Comparison of ENCODE assay signal across 34 cellular contexts in the genomic region with DNA sequence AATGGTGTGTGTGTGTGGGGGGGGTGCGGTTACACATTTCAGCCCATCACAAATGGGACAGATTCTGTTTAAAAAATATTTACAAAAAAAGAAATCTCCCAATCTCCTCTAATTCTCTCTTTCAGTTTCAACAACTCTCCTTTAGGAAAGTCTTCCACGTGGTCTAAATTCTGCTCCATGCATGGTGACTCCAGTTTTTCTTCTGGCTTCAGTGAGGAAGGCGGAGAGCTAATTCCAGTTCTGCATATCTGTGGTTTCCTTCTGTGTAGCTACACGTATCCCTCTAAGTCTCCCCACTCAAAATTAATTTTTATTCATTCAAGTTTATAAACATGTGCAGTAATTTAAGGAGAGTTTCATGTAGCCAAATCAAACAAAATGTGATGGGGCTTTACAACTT.
"Had no signal": no experiment of that assay in that cellular context is flagged by ENCODE, and none has a peak within 500 bp of the region (broad histone marks: within the 10 kb centered on the region; RNA-seq: fewer than 3 reads in every experiment).

No MANE protein-coding gene starts in this region.

- ATAC-seq: activated naive CD8-positive, alpha-beta T cell treated with anti-CD3 and anti-CD28 coated beads, Interleukin-2, amount 50 U/mL, for 24 hours; activated T-helper 17 cell treated with anti-CD3 and anti-CD28 coated beads, Interleukin-2, amount 50 U/mL, for 72 hours; effector memory CD8-positive, alpha-beta T cell; foreskin keratinocyte; heart left ventricle; left lung; lower lobe of right lung; mucosa of descending colon; stimulated activated memory B cell treated with anti-CD40 and anti-IgM and Interleukin-4, amounts not matched to agents 10 μg/mL and 1 μg/mL and 100 μg/mL, for 72 hours; stimulated activated naive CD8-positive, alpha-beta T cell treated with anti-CD3 and anti-CD28 coated beads, Interleukin-15, amount 100 ng/mL, for 72 hours had no signal

- DNase-seq: activated CD4-positive, alpha-beta T cell treated with anti-CD3 and anti-CD28 coated beads for 4 hours; activated CD4-positive, alpha-beta T cell treated with anti-CD3 and anti-CD28 coated beads, Interleukin-2, amount 50 U/mL, for 4 hours; activated CD8-positive, alpha-beta memory T cell treated with anti-CD3 and anti-CD28 coated beads, Interleukin-2, amount 50 U/mL, for 4 hours; activated gamma-delta T cell treated with Interleukin-2 at 50 U/mL for 16 hours; activated naive CD8-positive, alpha-beta T cell treated with anti-CD3 and anti-CD28 coated beads, Interleukin-2, amount 50 U/mL, for 24 hours; activated T-cell treated with anti-CD3 and anti-CD28 coated beads, Interleukin-2, amount 50 U/mL, for 1 hour; anterior cingulate cortex; cerebellar nuclear complex; effector memory CD8-positive, alpha-beta T cell; erythroblast; foreskin keratinocyte; heart left ventricle; hypothalamus; kidney glomerular epithelial cell; left lung; lower lobe of right lung; mucosa of descending colon; nephron progenitor cell; sigmoid colon; stimulated activated CD4-positive, alpha-beta T cell treated with anti-CD3 and anti-CD28 coated beads, Interleukin-1b, Interleukin-23, amount 100 ng/mL, for 48 hours; stimulated activated CD4-positive, alpha-beta T cell treated with anti-CD3 and anti-CD28 coated beads, Interleukin-4, amount 100 ng/mL, for 4 hours; stimulated activated CD8-positive, alpha-beta memory T cell treated with anti-CD3 and anti-CD28 coated beads, Interleukin-4, amount 100 ng/mL, for 48 hours; stimulated activated naive CD8-positive, alpha-beta T cell treated with anti-CD3 and anti-CD28 coated beads, Interleukin-15, amount 100 ng/mL, for 72 hours; thyroid gland; upper lobe of left lung had no signal

- H3K4me1 Mint-ChIP-seq: activated naive CD4-positive, alpha-beta T cell treated with anti-CD3 and anti-CD28 coated beads, Interleukin-2, amount 50 U/mL, for 24 hours; activated naive CD8-positive, alpha-beta T cell treated with anti-CD3 and anti-CD28 coated beads, Interleukin-2, amount 50 U/mL, for 24 hours; activated T-helper 17 cell treated with anti-CD3 and anti-CD28 coated beads, Interleukin-2, amount 50 U/mL, for 72 hours; stimulated activated memory B cell treated with anti-CD40 and anti-IgM and Interleukin-4, amounts not matched to agents 10 μg/mL and 1 μg/mL and 100 μg/mL, for 72 hours; stimulated activated naive CD8-positive, alpha-beta T cell treated with anti-CD3 and anti-CD28 coated beads, Interleukin-15, amount 100 ng/mL, for 72 hours had no signal

- H3K4me3 ChIP-seq: cardiac muscle cell, coronary artery, heart left ventricle, left lung, lower lobe of right lung, mucosa of descending colon, sigmoid colon, smooth muscle cell, thyroid gland, upper lobe of left lung, vagina had no signal

- H3K9me3 Mint-ChIP-seq: activated naive CD4-positive, alpha-beta T cell treated with anti-CD3 and anti-CD28 coated beads, Interleukin-2, amount 50 U/mL, for 24 hours; activated naive CD8-positive, alpha-beta T cell treated with anti-CD3 and anti-CD28 coated beads, Interleukin-2, amount 50 U/mL, for 24 hours; activated T-helper 17 cell treated with anti-CD3 and anti-CD28 coated beads, Interleukin-2, amount 50 U/mL, for 72 hours; brain; effector memory CD8-positive, alpha-beta T cell; nephron progenitor cell; stimulated activated memory B cell treated with anti-CD40 and anti-IgM and Interleukin-4, amounts not matched to agents 10 μg/mL and 1 μg/mL and 100 μg/mL, for 72 hours; stimulated activated naive CD8-positive, alpha-beta T cell treated with anti-CD3 and anti-CD28 coated beads, Interleukin-15, amount 100 ng/mL, for 72 hours had no signal

- H3K9me3 ChIP-seq: heart left ventricle, left lung, lower lobe of right lung, mucosa of descending colon, neutrophil, sigmoid colon, thyroid gland, upper lobe of left lung, vagina had no signal

- H3K36me3 ChIP-seq: cardiac muscle cell, heart left ventricle, left lung, lower lobe of right lung, neutrophil, sigmoid colon, thyroid gland, upper lobe of left lung, vagina had no signal

- H3K27me3 ChIP-seq: cardiac muscle cell, sigmoid colon, thyroid gland, upper lobe of left lung, vagina had no signal

- H3K36me3 Mint-ChIP-seq: activated naive CD4-positive, alpha-beta T cell treated with anti-CD3 and anti-CD28 coated beads, Interleukin-2, amount 50 U/mL, for 24 hours; brain; stimulated activated memory B cell treated with anti-CD40 and anti-IgM and Interleukin-4, amounts not matched to agents 10 μg/mL and 1 μg/mL and 100 μg/mL, for 72 hours had no signal

- H3K27ac Mint-ChIP-seq: activated naive CD4-positive, alpha-beta T cell treated with anti-CD3 and anti-CD28 coated beads, Interleukin-2, amount 50 U/mL, for 24 hours; activated naive CD8-positive, alpha-beta T cell treated with anti-CD3 and anti-CD28 coated beads, Interleukin-2, amount 50 U/mL, for 24 hours; activated T-helper 17 cell treated with anti-CD3 and anti-CD28 coated beads, Interleukin-2, amount 50 U/mL, for 72 hours; effector memory CD8-positive, alpha-beta T cell; stimulated activated memory B cell treated with anti-CD40 and anti-IgM and Interleukin-4, amounts not matched to agents 10 μg/mL and 1 μg/mL and 100 μg/mL, for 72 hours; stimulated activated naive CD8-positive, alpha-beta T cell treated with anti-CD3 and anti-CD28 coated beads, Interleukin-15, amount 100 ng/mL, for 72 hours had no signal

- H3K4me1 ChIP-seq: foreskin keratinocyte, left lung, lower lobe of right lung, sigmoid colon, thyroid gland, vagina had no signal

- H3K4me3 Mint-ChIP-seq: activated naive CD4-positive, alpha-beta T cell treated with anti-CD3 and anti-CD28 coated beads, Interleukin-2, amount 50 U/mL, for 24 hours; activated naive CD8-positive, alpha-beta T cell treated with anti-CD3 and anti-CD28 coated beads, Interleukin-2, amount 50 U/mL, for 24 hours; activated T-helper 17 cell treated with anti-CD3 and anti-CD28 coated beads, Interleukin-2, amount 50 U/mL, for 72 hours; brain; effector memory CD8-positive, alpha-beta T cell; nephron progenitor cell; stimulated activated memory B cell treated with anti-CD40 and anti-IgM and Interleukin-4, amounts not matched to agents 10 μg/mL and 1 μg/mL and 100 μg/mL, for 72 hours; stimulated activated naive CD8-positive, alpha-beta T cell treated with anti-CD3 and anti-CD28 coated beads, Interleukin-15, amount 100 ng/mL, for 72 hours had no signal
